8 cellular contexts compared by ENCODE assay signal in genomic region chr12:94615284-94616216, GRCh38. TPM values are rescaled to one million over a fixed set of nuclear protein-coding genes. Genes with fewer than 3 reads are reported as not detected.
DNase-seq lines count a peak whose midpoint lies in the region; ATAC-seq and TF ChIP-seq lines count a peak whose summit lies in the region.

No MANE protein-coding gene starts in this region.

- H3K36me3 Mint-ChIP-seq in activated CD4-positive, alpha-beta T cell treated with anti-CD3 and anti-CD28 coated beads, Interleukin-2, amount 10 ng/mL, durations not matched to agents 7 days and 5 days (ENCODE audit: low read depth): no peaks in the 10 kb centered on the region

- H3K4me1 Mint-ChIP-seq in activated CD4-positive, alpha-beta T cell treated with anti-CD3 and anti-CD28 coated beads, Interleukin-2, amount 10 ng/mL, durations not matched to agents 7 days and 5 days: peaks cover 5% of the 10 kb centered on the region

- ATAC-seq in SK-N-SH treated with all-trans-retinoic acid at 6 μM for 48 hours: peak; percentile 66

- H3K27ac Mint-ChIP-seq in activated CD4-positive, alpha-beta T cell treated with anti-CD3 and anti-CD28 coated beads, Interleukin-2, amount 10 ng/mL, durations not matched to agents 7 days and 5 days: no peak overlapping the region

- H3K4me3 Mint-ChIP-seq in activated CD4-positive, alpha-beta T cell treated with anti-CD3 and anti-CD28 coated beads, Interleukin-2, amount 10 ng/mL, durations not matched to agents 7 days and 5 days: no peak overlapping the region

- DNase-seq in EH (ENCODE audit: low read depth) (peak; percentile 13), fibroblast of villous mesenchyme (ENCODE audit: low read depth) (peak; percentile 60), nucleus accumbens (lab: John Stamatoyannopoulos, UW) (peak in 35 of 56 donors; percentile 5 to 76 (median 41)), HuH-7.5 (ENCODE audit: low spot score) (no peak), OCI-M2 (lab: John Stamatoyannopoulos, UW; ENCODE audit: unreplicated experiment) (no peak), mesenteric fat pad (ENCODE audit: low spot score) (no peak)
- no peak for DNase-seq in activated CD4-positive, alpha-beta T cell treated with anti-CD3 and anti-CD28 coated beads, Interleukin-2, amount 10 ng/mL, durations not matched to agents 7 days and 5 days

- POLR2A ChIA-PET in activated CD4-positive, alpha-beta T cell treated with anti-CD3 and anti-CD28 coated beads, Interleukin-2, amount 10 ng/mL, durations not matched to agents 7 days and 5 days (lab: Charles Lee): no interaction called here

- H3K9me3 Mint-ChIP-seq in activated CD4-positive, alpha-beta T cell treated with anti-CD3 and anti-CD28 coated beads, Interleukin-2, amount 10 ng/mL, durations not matched to agents 7 days and 5 days: no peaks in the 10 kb centered on the region

- peak overlapping the region; percentile 28 for H3K4me3 ChIP-seq in fibroblast of villous mesenchyme (ENCODE audit: low read depth, low read length)

- TF ChIP-seq CTCF in fibroblast of villous mesenchyme (IDR thresholded peaks at IDR 0.05; ENCODE audit: insufficient read depth, low read depth, low read length): no peak

- CTCF ChIA-PET in activated CD4-positive, alpha-beta T cell treated with anti-CD3 and anti-CD28 coated beads, Interleukin-2, amount 10 ng/mL, durations not matched to agents 7 days and 5 days (lab: Charles Lee): no interaction called here

- H3K27me3 Mint-ChIP-seq in activated CD4-positive, alpha-beta T cell treated with anti-CD3 and anti-CD28 coated beads, Interleukin-2, amount 10 ng/mL, durations not matched to agents 7 days and 5 days: peaks cover 6% of the 10 kb centered on the region

TF ChIP-seq in SK-N-SH treated with all-trans-retinoic acid at 6 μM for 48 hours, 23 proteins besides CTCF, POLR2A, EP300 and RAD21:
- no peak for TF ChIP-seq ZC3H10 (CRISPR knock-in tag; IDR thresholded peaks at IDR 0.05)
- no peak for TF ChIP-seq ESRRG (CRISPR knock-in tag; IDR thresholded peaks at IDR 0.05)
- no peak for TF ChIP-seq TOX (CRISPR knock-in tag; IDR thresholded peaks at IDR 0.05; ENCODE audit: borderline replicate concordance)
- no peak for TF ChIP-seq ZFP3 (CRISPR knock-in tag; IDR thresholded peaks at IDR 0.05)
- no peak for TF ChIP-seq TCF4 (CRISPR knock-in tag; IDR thresholded peaks at IDR 0.05; ENCODE audit: borderline replicate concordance)
- no peak for TF ChIP-seq CREB5 (CRISPR knock-in tag; IDR thresholded peaks at IDR 0.05; ENCODE audit: low read depth)
- TF ChIP-seq ZNF70 (CRISPR knock-in tag; IDR thresholded peaks at IDR 0.05): no peak
- TF ChIP-seq PPARA (CRISPR knock-in tag; IDR thresholded peaks at IDR 0.05; ENCODE audit: borderline replicate concordance): no peak
- no peak for TF ChIP-seq ZNF565 (CRISPR knock-in tag; conservative IDR thresholded peaks at IDR 0.05; ENCODE audit: low read depth)
- TF ChIP-seq SNAI2 (CRISPR knock-in tag; IDR thresholded peaks at IDR 0.05): no peak
- no peak for TF ChIP-seq GLIS3 (CRISPR knock-in tag; IDR thresholded peaks at IDR 0.05)
- TF ChIP-seq POU6F1 (CRISPR knock-in tag; IDR thresholded peaks at IDR 0.05; ENCODE audit: borderline replicate concordance, low read depth): no peak
- TF ChIP-seq ARNTL (CRISPR knock-in tag; IDR thresholded peaks at IDR 0.05; ENCODE audit: borderline replicate concordance, low read depth): no peak
- TF ChIP-seq ISL1 (CRISPR knock-in tag; IDR thresholded peaks at IDR 0.05): no peak
- TF ChIP-seq OSR1 (CRISPR knock-in tag; IDR thresholded peaks at IDR 0.05): no peak
- no peak for TF ChIP-seq TSHZ2 (CRISPR knock-in tag; IDR thresholded peaks at IDR 0.05)
- no peak for TF ChIP-seq BACH2 (CRISPR knock-in tag; IDR thresholded peaks at IDR 0.05; ENCODE audit: borderline replicate concordance)
- no peak for TF ChIP-seq PATZ1 (CRISPR knock-in tag; IDR thresholded peaks at IDR 0.05; ENCODE audit: borderline replicate concordance)
- no peak for TF ChIP-seq ZFP30 (CRISPR knock-in tag; IDR thresholded peaks at IDR 0.05)
- TF ChIP-seq ZNF8 (CRISPR knock-in tag; IDR thresholded peaks at IDR 0.05): no peak

RNA-seq across cellular contexts. Expression of gene TMCC3, which starts 34.8 kb away (rescaled TPM):
- total RNA-seq in fibroblast of villous mesenchyme: 1.6 and 1.7 TPM in 2 replicates
- total RNA-seq in mesenteric fat pad: 15.8 TPM
- total RNA-seq in activated CD4-positive, alpha-beta T cell treated with anti-CD3 and anti-CD28 coated beads, Interleukin-2, amount 10 ng/mL, durations not matched to agents 7 days and 5 days: under 1 TPM; 0.17 to 0.23 TPM

Comparison
In these comparisons a context has a peak if more than half of its experiments do, and no peak if none do; other contexts are left out.
1. DNase-seq: peak in EH (single experiment), fibroblast of villous mesenchyme (single experiment) and nucleus accumbens (35 of 56); none in HuH-7.5 (single experiment), OCI-M2 (single experiment), mesenteric fat pad (single experiment) and activated CD4-positive, alpha-beta T cell treated with anti-CD3 and anti-CD28 coated beads, Interleukin-2, amount 10 ng/mL, durations not matched to agents 7 days and 5 days (single experiment).